15 cellular contexts compared by ENCODE assay signal in the genomic region with DNA sequence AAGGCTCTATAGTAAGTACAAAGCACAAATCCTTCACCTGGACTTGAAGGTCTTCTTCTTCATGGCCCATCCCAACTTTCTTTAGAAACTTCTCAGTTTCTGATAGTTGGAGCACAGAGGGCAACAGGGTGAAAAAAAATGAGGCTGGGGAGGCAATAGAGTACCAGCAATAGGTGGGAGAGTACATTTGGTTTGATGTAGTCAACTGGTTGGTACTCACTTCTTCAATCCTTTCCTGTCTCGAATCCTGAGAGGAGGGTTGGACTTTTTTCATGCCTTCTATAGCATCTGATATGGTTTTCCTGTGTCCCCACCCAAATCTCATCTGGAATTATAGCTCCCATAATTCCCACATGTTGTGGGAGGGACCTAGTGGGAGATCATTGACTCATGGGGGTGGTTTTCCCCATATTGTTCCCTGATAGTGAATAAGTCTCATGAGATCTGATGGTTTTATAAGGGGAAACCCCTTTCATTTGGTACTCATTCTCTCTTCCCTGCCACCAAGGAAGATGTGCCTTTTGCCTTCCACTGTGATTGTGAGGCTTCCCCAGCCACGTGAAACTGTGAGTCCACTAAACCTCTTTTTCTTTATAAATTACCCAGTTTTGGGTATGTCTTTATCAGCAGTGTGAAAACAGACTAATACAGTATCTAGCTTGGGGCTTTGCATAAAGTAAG.
DNase-seq lines count a peak whose midpoint lies in the region; ATAC-seq and TF ChIP-seq lines count a peak whose summit lies in the region.
"Had no signal": no experiment of that assay in that cellular context is flagged by ENCODE, and none has a peak within 500 bp of the region (broad histone marks: within the 10 kb centered on the region; RNA-seq: fewer than 3 reads in every experiment).

No MANE protein-coding gene starts in this region.

- POLR2A ChIA-PET in IMR-90 (lab: Charles Lee; ENCODE audit: unreplicated experiment), result no interaction called here

- CTCF ChIA-PET in IMR-90 (lab: Yijun Ruan, JAX), result no interaction called here

- H3K27ac Mint-ChIP-seq in activated T-cell treated with anti-CD3 and anti-CD28 coated beads, Interleukin-2, amount 50 U/mL, for 72 hours, result peak overlapping the region; percentile 8
- H3K27ac Mint-ChIP-seq in stimulated activated memory B cell treated with anti-CD40 and anti-IgM and Interleukin-4, amounts not matched to agents 10 μg/mL and 1 μg/mL and 100 μg/mL, for 72 hours, result no peak overlapping the region
- H3K27ac Mint-ChIP-seq in endodermal cell, result no peak overlapping the region

- H3K4me3 Mint-ChIP-seq in activated T-cell treated with anti-CD3 and anti-CD28 coated beads, Interleukin-2, amount 50 U/mL, for 72 hours, result no peak overlapping the region
- H3K4me3 Mint-ChIP-seq in stimulated activated memory B cell treated with anti-CD40 and anti-IgM and Interleukin-4, amounts not matched to agents 10 μg/mL and 1 μg/mL and 100 μg/mL, for 72 hours, result no peak overlapping the region
- H3K4me3 Mint-ChIP-seq in endodermal cell, result no peak overlapping the region
- H3K4me3 Mint-ChIP-seq: CD4-positive, CD25-positive, alpha-beta regulatory T cell had no signal

- BruUV-seq in IMR-90 (replicated peaks; lab: Mats Ljungman, UMichigan), result no TSS peak

- WGBS in IMR-90 (ENCODE audit: extremely low coverage in 2 of 2, insufficient read length in 1 of 2), 2 experiments, result no CpG with 5 or more reads among the region's 2 CpGs
- WGBS in endodermal cell (ENCODE audit: insufficient coverage in 1 of 2, insufficient read length in 1 of 2), 2 experiments, result 78% methylated on average over 2 of the region's 2 CpGs; no CpG with 5 or more reads in 1 of the 2 experiments

- intact Hi-C loops in IMR-90 (cut with micrococcal nuclease) (loop anchor here (5.0 kb wide), 1 partner anchor 156 kb away; no protein-coding TSS in a partner anchor), ascending aorta (cut with DNase I) (loop anchor here (5.0 kb wide), 1 partner anchor 321 kb away; no protein-coding TSS in a partner anchor)

- peak overlapping the region; percentile 22; the same call in 1 of the 2 replicates for H3K4ac ChIP-seq in IMR-90 (ENCODE audit: low read depth, low read length)

- no peak for DNase-seq in activated T-cell treated with anti-CD3 and anti-CD28 coated beads, Interleukin-2, amount 50 U/mL, for 72 hours
- no peak for DNase-seq in activated T-cell treated with anti-CD3 and anti-CD28 coated beads, Interleukin-2, amount 50 U/mL, for 1 hour
- DNase-seq in IMR-90 (no peak), ascending aorta (ENCODE audit: low spot score in 2 of 2) (no peak), endodermal cell (no peak), NCI-H748 treated with DMSO at 0.1 percent for 48 hours (lab: John Stamatoyannopoulos, UW) (no peak)
- DNase-seq: CD4-positive, CD25-positive, alpha-beta regulatory T cell; DMS79; Kasumi-1; NCI-H1105 treated with DMSO at 0.1 percent for 48 hours; NCI-H187; NCI-H774 had no signal

- peaks cover 0 to 16% of the 10 kb centered on the region in 2 experiments; a peak in 3 of 4 replicates for H3K79me1 ChIP-seq in IMR-90 (ENCODE audit: low read depth in 1 of 2, low read length in 2 of 2)

- H2AFZ ChIP-seq in IMR-90 (replicated peaks; ENCODE audit: low read length, poor library complexity), result no peak overlapping the region

- no peaks in the 10 kb centered on the region for H4K20me1 ChIP-seq in IMR-90 (ENCODE audit: insufficient read depth, low read length)

- peak overlapping the region; percentile 18; the same call in 1 of the 2 replicates for H2BK20ac ChIP-seq in IMR-90 (ENCODE audit: low read depth, low read length)

- H3K9ac ChIP-seq in IMR-90 (ENCODE audit: low read depth, low read length) (no peak overlapping the region), endodermal cell (ENCODE audit: extremely low read depth, low read length, poor library complexity, severe bottlenecking) (no peak overlapping the region)

- no peak overlapping the region; the same call in 1 of the 2 replicates for H3K18ac ChIP-seq in IMR-90 (ENCODE audit: low read depth, low read length)

- in situ Hi-C loops in IMR-90 (cut with MboI; ENCODE audit: low sequenced_read_pairs), result no loop called here

- H4K91ac ChIP-seq in IMR-90 (ENCODE audit: insufficient read depth, low read depth, low read length), result peak overlapping the region; percentile 26

- TF ChIP-seq RAD21 in IMR-90 (IDR thresholded peaks at IDR 0.05; ENCODE audit: low read length), result no peak

- no peak overlapping the region for H2AK9ac ChIP-seq in IMR-90 (replicated peaks; ENCODE audit: low read depth, low read length, poor library complexity)

- H3K4me1 ChIP-seq in IMR-90 (ENCODE audit: control insufficient read depth, insufficient read depth, low read length) (peaks cover 28% of the 10 kb centered on the region), ascending aorta (peaks cover 0 to 33% of the 10 kb centered on the region in 2 donors), endodermal cell (ENCODE audit: control insufficient read depth, insufficient read depth, low read length) (no peaks in the 10 kb centered on the region)

- peak overlapping the region; percentile 25; the same call in 1 of the 3 replicates for H2BK15ac ChIP-seq in IMR-90 (ENCODE audit: low read depth, low read length)

- no peak overlapping the region; the same call in 1 of the 2 replicates for H3K14ac ChIP-seq in IMR-90 (replicated peaks; ENCODE audit: low read depth, low read length)

- H2BK120ac ChIP-seq in IMR-90 (ENCODE audit: low read depth, low read length), result peak overlapping the region; percentile 98

- H3K27ac ChIP-seq in IMR-90 (ENCODE audit: insufficient read depth, low read length) (no peak overlapping the region), ascending aorta (peak overlapping the region; percentile 79 to 84), endodermal cell (ENCODE audit: low read depth, low read length) (no peak overlapping the region)

- H3K36me3 Mint-ChIP-seq in activated T-cell treated with anti-CD3 and anti-CD28 coated beads, Interleukin-2, amount 50 U/mL, for 72 hours (ENCODE audit: insufficient read depth in 2 of 2), result peaks cover 0 to 2% of the 10 kb centered on the region in 2 donors
- no peaks in the 10 kb centered on the region for H3K36me3 Mint-ChIP-seq in stimulated activated memory B cell treated with anti-CD40 and anti-IgM and Interleukin-4, amounts not matched to agents 10 μg/mL and 1 μg/mL and 100 μg/mL, for 72 hours
- H3K36me3 Mint-ChIP-seq in endodermal cell (ENCODE audit: low read depth), result no peaks in the 10 kb centered on the region
- H3K36me3 Mint-ChIP-seq: CD4-positive, CD25-positive, alpha-beta regulatory T cell had no signal

- dilution Hi-C loops in IMR-90 (cut with HindIII; ENCODE audit: low sequenced_read_pairs, unreplicated experiment), result no loop called here

- no peak overlapping the region for H4K5ac ChIP-seq in IMR-90 (ENCODE audit: low read depth, low read length)

- H3K9me3 Mint-ChIP-seq in activated T-cell treated with anti-CD3 and anti-CD28 coated beads, Interleukin-2, amount 50 U/mL, for 72 hours, result peaks cover 0 to 2% of the 10 kb centered on the region in 2 donors
- H3K9me3 Mint-ChIP-seq in stimulated activated memory B cell treated with anti-CD40 and anti-IgM and Interleukin-4, amounts not matched to agents 10 μg/mL and 1 μg/mL and 100 μg/mL, for 72 hours, result no peaks in the 10 kb centered on the region
- no peaks in the 10 kb centered on the region for H3K9me3 Mint-ChIP-seq in endodermal cell

- H3K36me3 ChIP-seq in IMR-90 (ENCODE audit: control insufficient read depth, insufficient read depth, low read length), result no peaks in the 10 kb centered on the region
- no peaks in the 10 kb centered on the region for H3K36me3 ChIP-seq in ascending aorta
- H3K36me3 ChIP-seq in endodermal cell (ENCODE audit: control insufficient read depth, insufficient read depth, low read length), result no peaks in the 10 kb centered on the region

- H3K4me2 ChIP-seq in IMR-90 (ENCODE audit: low read depth, low read length), result no peak overlapping the region

- H2BK5ac ChIP-seq in IMR-90 (ENCODE audit: low read depth, low read length, poor library complexity, severe bottlenecking), result no peak overlapping the region

- H2AK5ac ChIP-seq in IMR-90 (ENCODE audit: low read depth, low read length), result peak overlapping the region; percentile 25; the same call in 1 of the 2 replicates

- TF ChIP-seq POLR2A in IMR-90 (IDR thresholded peaks at IDR 0.05; ENCODE audit: low read depth, low read length), result no peak

- no peak overlapping the region for H3K56ac ChIP-seq in IMR-90 (ENCODE audit: extremely low read depth, insufficient read depth, low read length)

- no peaks in the 10 kb centered on the region for H3K27me3 Mint-ChIP-seq in activated T-cell treated with anti-CD3 and anti-CD28 coated beads, Interleukin-2, amount 50 U/mL, for 72 hours (ENCODE audit: low read depth)
- no peaks in the 10 kb centered on the region for H3K27me3 Mint-ChIP-seq in stimulated activated memory B cell treated with anti-CD40 and anti-IgM and Interleukin-4, amounts not matched to agents 10 μg/mL and 1 μg/mL and 100 μg/mL, for 72 hours
- peaks cover 3% of the 10 kb centered on the region for H3K27me3 Mint-ChIP-seq in endodermal cell (ENCODE audit: insufficient read depth)

- no peaks in the 10 kb centered on the region for H3K27me3 ChIP-seq in IMR-90 (ENCODE audit: control insufficient read depth, insufficient read depth, low read length)
- no peaks in the 10 kb centered on the region for H3K27me3 ChIP-seq in ascending aorta
- H3K27me3 ChIP-seq in endodermal cell (ENCODE audit: control insufficient read depth, insufficient read depth, low read length, poor library complexity, severe bottlenecking), result no peaks in the 10 kb centered on the region

- TF ChIP-seq CTCF in IMR-90 (conservative IDR thresholded peaks at IDR 0.05; ENCODE audit: low read depth, low read length), result no peak
- no peak for TF ChIP-seq CTCF in ascending aorta (IDR thresholded peaks at IDR 0.05)
- no peak for TF ChIP-seq CTCF in endodermal cell (conservative IDR thresholded peaks at IDR 0.05)

- H3K4me3 ChIP-seq in IMR-90 (ENCODE audit: insufficient read depth, low read depth, low read length) (no peak overlapping the region), ascending aorta (no peak overlapping the region), endodermal cell (ENCODE audit: low read length) (no peak overlapping the region)
- H3K4me3 ChIP-seq: GM12878 had no signal

- peaks cover 39% of the 10 kb centered on the region for H3K9me1 ChIP-seq in IMR-90 (ENCODE audit: insufficient read depth, low read length)

- no peak for ATAC-seq in activated T-cell treated with anti-CD3 and anti-CD28 coated beads, Interleukin-2, amount 50 U/mL, for 72 hours (replicated peaks in 1 of 2)
- no peak for ATAC-seq in IMR-90 (ENCODE audit: low read depth)
- peak; percentile 53 for ATAC-seq in stimulated activated memory B cell treated with anti-CD40 and anti-IgM and Interleukin-4, amounts not matched to agents 10 μg/mL and 1 μg/mL and 100 μg/mL, for 72 hours
- ATAC-seq: GM12878, HCT116 had no signal

- H4K8ac ChIP-seq in IMR-90 (ENCODE audit: low read depth in 2 of 2, low read length in 2 of 2), result no peak overlapping the region; a peak in 2 of 4 replicates

- H3K23ac ChIP-seq in IMR-90 (ENCODE audit: low read depth, low read length), result no peak overlapping the region

- H3K9me3 ChIP-seq in IMR-90 (ENCODE audit: control insufficient read depth, insufficient read depth, low read length) (peaks cover 2% of the 10 kb centered on the region; the same call in 1 of the 2 replicates), ascending aorta (no peaks in the 10 kb centered on the region), endodermal cell (ENCODE audit: control insufficient read depth, low read length) (no peaks in the 10 kb centered on the region)

- H3K4me1 Mint-ChIP-seq in activated T-cell treated with anti-CD3 and anti-CD28 coated beads, Interleukin-2, amount 50 U/mL, for 72 hours (ENCODE audit: low read depth), result peaks cover 56% of the 10 kb centered on the region
- peaks cover 25% of the 10 kb centered on the region for H3K4me1 Mint-ChIP-seq in stimulated activated memory B cell treated with anti-CD40 and anti-IgM and Interleukin-4, amounts not matched to agents 10 μg/mL and 1 μg/mL and 100 μg/mL, for 72 hours
- no peaks in the 10 kb centered on the region for H3K4me1 Mint-ChIP-seq in endodermal cell

Comparison
In these comparisons a context has a peak if more than half of its experiments do, and no peak if none do; other contexts are left out.
1. H3K27ac ChIP-seq: peak in ascending aorta (2 of 2); none in IMR-90 (single experiment) and endodermal cell (single experiment).